In genomic region chr3:72683068-72683467, GRCh38 we compare ENCODE assay signal across 14 cellular contexts.
A peak's percentile ranks its signal among the peaks of the same experiment; 100 is the strongest.
DNase-seq lines count a peak whose midpoint lies in the region; ATAC-seq and TF ChIP-seq lines count a peak whose summit lies in the region.
"Had no signal": no experiment of that assay in that cellular context is flagged by ENCODE, and none has a peak within 500 bp of the region (broad histone marks: within the 10 kb centered on the region; RNA-seq: fewer than 3 reads in every experiment).

No MANE protein-coding gene starts in this region.

- DNase-seq in GM12865 (ENCODE audit: low read depth) = peak; percentile 72
- peak; percentile 8 for DNase-seq in SHP77 treated with DMSO at 0.1 percent for 48 hours (lab: John Stamatoyannopoulos, UW)
- DNase-seq in glomerular visceral epithelial cell (ENCODE audit: extremely low spot score) = no peak
- no peak for DNase-seq in activated CD4-positive, alpha-beta T cell treated with anti-CD3 and anti-CD28 coated beads for 1 hour
- no peak for DNase-seq in CD4-positive, alpha-beta memory T cell
- DNase-seq: activated CD4-positive, CD25-positive, alpha-beta regulatory T cell treated with anti-CD3 and anti-CD28 coated beads, Interleukin-2, amount 50 U/mL, for 72 hours; C1 segment of cervical spinal cord; dermis blood vessel endothelial cell; mesendoderm; retina had no signal

- no peak overlapping the region for H3K4me3 Mint-ChIP-seq in CD4-positive, alpha-beta memory T cell
- H3K4me3 Mint-ChIP-seq: activated naive CD8-positive, alpha-beta T cell had no signal

- POLR2A ChIA-PET in CD4-positive, alpha-beta memory T cell (lab: Charles Lee; ENCODE audit: partially characterized antibody) = no interaction called here

- intact Hi-C loops in CD4-positive, alpha-beta memory T cell (cut with micrococcal nuclease) = no loop called here

- H3K27me3 ChIP-seq in CD4-positive, alpha-beta memory T cell (ENCODE audit: insufficient read depth, low read length) = no peaks in the 10 kb centered on the region

- peaks cover 0 to 1% (median 0%) of the 10 kb centered on the region in 8 donors for H3K9me3 Mint-ChIP-seq in CD4-positive, alpha-beta memory T cell

- no peaks in the 10 kb centered on the region for H3K36me3 Mint-ChIP-seq in CD4-positive, alpha-beta memory T cell

- ATAC-seq in GM21381 (IDR thresholded peaks at IDR 0.05; ENCODE audit: unreplicated experiment) (peak; percentile 47), HG03460 (IDR thresholded peaks at IDR 0.05; ENCODE audit: unreplicated experiment) (peak; percentile 46), HG03139 (IDR thresholded peaks at IDR 0.05; ENCODE audit: unreplicated experiment) (no peak)

- no peak for TF ChIP-seq CTCF in GM12865 (IDR thresholded peaks at IDR 0.05; ENCODE audit: insufficient read depth, low read depth, low read length, missing control alignments)

- H3K27ac Mint-ChIP-seq in CD4-positive, alpha-beta memory T cell = no peak overlapping the region
- H3K27ac Mint-ChIP-seq: activated naive CD8-positive, alpha-beta T cell had no signal

- H3K4me1 Mint-ChIP-seq in CD4-positive, alpha-beta memory T cell = peaks cover 0 to 4% (median 2%) of the 10 kb centered on the region in 4 donors

- H3K36me3 ChIP-seq in CD4-positive, alpha-beta memory T cell (ENCODE audit: insufficient read depth, low read length) = no peaks in the 10 kb centered on the region

- H3K27ac ChIP-seq in CD4-positive, alpha-beta memory T cell (ENCODE audit: low read depth, low read length) = no peak overlapping the region

- no peaks in the 10 kb centered on the region for H3K4me1 ChIP-seq in CD4-positive, alpha-beta memory T cell (ENCODE audit: insufficient read depth, low read length)

- CTCF ChIA-PET in CD4-positive, alpha-beta memory T cell (lab: Charles Lee; ENCODE audit: partially characterized antibody) = interaction anchor here (0.6 to 3.1 kb wide), 3 partner anchors 17 to 114 kb away, joined by 3 to 9 read pairs (median 4); no protein-coding TSS in a partner anchor

- H3K27me3 Mint-ChIP-seq in CD4-positive, alpha-beta memory T cell = peaks cover 2 to 7% of the 10 kb centered on the region in 2 donors
- H3K27me3 Mint-ChIP-seq: activated naive CD8-positive, alpha-beta T cell had no signal

- H3K4me3 ChIP-seq in GM12865 (ENCODE audit: low read depth, low read length) = no peak overlapping the region
- H3K4me3 ChIP-seq in CD4-positive, alpha-beta memory T cell (ENCODE audit: low read length in 2 of 2) = no peak overlapping the region

- no peaks in the 10 kb centered on the region for H3K9me3 ChIP-seq in CD4-positive, alpha-beta memory T cell (ENCODE audit: control insufficient read depth in 1 of 2, low read length in 2 of 2)

Comparison
In these comparisons a context has a peak if more than half of its experiments do, and no peak if none do; other contexts are left out.
1. DNase-seq: peak in GM12865 (single experiment) and SHP77 treated with DMSO at 0.1 percent for 48 hours (single experiment); none in glomerular visceral epithelial cell (single experiment), activated CD4-positive, alpha-beta T cell treated with anti-CD3 and anti-CD28 coated beads for 1 hour (single experiment) and CD4-positive, alpha-beta memory T cell (0 of 5).